Comparison of ENCODE assay signal across 8 cellular contexts in the genomic region with DNA sequence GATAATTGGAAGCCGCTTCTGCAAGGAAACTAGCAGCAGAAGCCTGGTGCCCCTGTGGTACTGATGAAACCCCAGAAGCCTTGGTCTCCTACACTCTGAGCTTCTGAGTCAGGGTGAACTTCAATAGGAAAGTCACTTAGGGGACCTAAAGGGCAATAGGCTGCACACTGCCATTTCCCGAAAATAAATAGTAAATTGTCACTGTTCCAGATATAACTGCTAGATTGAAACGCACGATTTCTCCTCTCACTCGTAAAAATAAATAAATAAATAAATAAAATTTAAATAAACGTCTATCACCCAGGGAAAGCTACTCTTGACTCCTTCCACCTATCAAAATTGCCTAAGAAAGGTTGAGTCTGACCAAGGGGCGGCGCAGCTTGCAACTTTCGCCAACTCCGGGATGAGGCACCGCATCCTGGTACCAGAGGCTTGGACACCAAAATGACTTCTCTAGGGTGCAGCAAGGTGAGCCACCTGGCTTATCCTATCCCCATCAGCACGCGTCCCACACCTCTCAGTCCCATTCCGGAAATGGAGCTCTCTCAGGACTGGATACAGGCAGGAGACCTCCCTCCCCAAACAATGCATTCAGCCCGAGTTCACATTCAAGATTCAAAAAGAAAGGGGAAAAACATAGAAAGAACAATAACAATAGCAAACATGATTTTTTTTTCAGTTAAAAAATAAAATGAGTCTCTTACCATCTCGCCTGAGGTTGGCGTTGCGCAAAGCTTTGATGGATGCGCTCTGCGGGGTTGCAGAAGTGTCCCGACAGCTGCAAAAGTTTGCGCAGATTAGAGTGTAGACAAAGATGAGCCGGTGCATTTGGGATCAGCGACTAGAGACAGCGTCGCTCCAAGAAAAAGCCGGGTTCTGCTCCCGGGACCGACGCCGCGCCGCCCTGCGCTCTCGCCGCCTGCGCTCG. TPM values are rescaled to one million over a fixed set of nuclear protein-coding genes. Genes with fewer than 3 reads are reported as not detected.
A peak's percentile ranks its signal among the peaks of the same experiment; 100 is the strongest.
DNase-seq lines count a peak whose midpoint lies in the region; ATAC-seq, FAIRE-seq and TF ChIP-seq lines count a peak whose summit lies in the region.

No MANE protein-coding gene starts in this region.

- DNase-seq in NCI-H510A treated with DMSO at 0.1 percent for 48 hours (lab: John Stamatoyannopoulos, UW) (peak; percentile 47), NCI-H510A (lab: John Stamatoyannopoulos, UW) (no peak), GM12878 (ENCODE audit: low read depth, low spot score) (no peak), immature natural killer cell (peak; percentile 9 to 28 (median 16)), NCI-H1105 treated with DMSO at 0.1 percent for 48 hours (lab: John Stamatoyannopoulos, UW) (no peak), GM12892 (ENCODE audit: insufficient read length) (no peak)
- DNase-seq in stimulated activated naive B cell treated with anti-CD40 and anti-IgM and Interleukin-4, amounts not matched to agents 10 μg/mL and 1 μg/mL and 100 μg/mL, for 72 hours, result no peak

- intact Hi-C loops in GM12878 (cut with micrococcal nuclease; ENCODE audit: unreplicated experiment), result no loop called here

- no peak for TF ChIP-seq EP300 in GM12878 (IDR thresholded peaks at IDR 0.05; ENCODE audit: borderline replicate concordance in 1 of 2, control insufficient read depth in 1 of 2, low read depth in 2 of 2, low read length in 2 of 2)

- H3K4me1 ChIP-seq in HUES6 (ENCODE audit: control insufficient read depth, insufficient read depth, low read length) (peaks cover 5% of the 10 kb centered on the region; the same call in 1 of the 2 replicates), GM12878 (ENCODE audit: control insufficient read depth, insufficient read depth, low read length) (no peaks in the 10 kb centered on the region)

- in situ Hi-C loops in GM12878 (cut with MboI), result no loop called here

- SMC1A ChIA-PET in GM12878 (lab: Charles Lee; ENCODE audit: uncharacterized antibody, unreplicated experiment), result interaction anchor here (1.2 kb wide), 1 partner anchor 235 kb away, joined by 3 read pairs; no protein-coding TSS in a partner anchor

- peak overlapping the region; percentile 82 to 96 (median 90) for H3K27ac Mint-ChIP-seq in immature natural killer cell
- H3K27ac Mint-ChIP-seq in stimulated activated naive B cell treated with anti-CD40 and anti-IgM and Interleukin-4, amounts not matched to agents 10 μg/mL and 1 μg/mL and 100 μg/mL, for 72 hours, result no peak overlapping the region

- H3K36me3 ChIP-seq in HUES6 (ENCODE audit: control insufficient read depth, insufficient read depth, low read length), result no peaks in the 10 kb centered on the region
- no peaks in the 10 kb centered on the region for H3K36me3 ChIP-seq in GM12878 (ENCODE audit: control insufficient read depth in 2 of 2, insufficient read depth in 2 of 2, low read length in 1 of 2)

- H3K9ac ChIP-seq in HUES6 (ENCODE audit: low read length) (peak overlapping the region; percentile 57), GM12878 (ENCODE audit: control insufficient read depth, insufficient read depth, low read length) (no peak overlapping the region)

- peaks cover 0 to 4% (median 1%) of the 10 kb centered on the region in 3 donors for H3K36me3 Mint-ChIP-seq in immature natural killer cell
- no peaks in the 10 kb centered on the region for H3K36me3 Mint-ChIP-seq in stimulated activated naive B cell treated with anti-CD40 and anti-IgM and Interleukin-4, amounts not matched to agents 10 μg/mL and 1 μg/mL and 100 μg/mL, for 72 hours

- CTCF ChIA-PET in GM12878 (lab: Yijun Ruan, JAX), result interaction anchor here (0.9 to 1.1 kb wide), 3 partner anchors 14 to 481 kb away, joined by 3 to 4 read pairs (median 3); no protein-coding TSS in a partner anchor

- no peaks in the 10 kb centered on the region for H3K79me2 ChIP-seq in GM12878 (ENCODE audit: control insufficient read depth, insufficient read depth, low read length)

- peaks cover 44 to 56% of the 10 kb centered on the region in 2 donors for H3K4me1 Mint-ChIP-seq in immature natural killer cell
- peaks cover 3 to 10% of the 10 kb centered on the region in 2 donors for H3K4me1 Mint-ChIP-seq in stimulated activated naive B cell treated with anti-CD40 and anti-IgM and Interleukin-4, amounts not matched to agents 10 μg/mL and 1 μg/mL and 100 μg/mL, for 72 hours

- TF ChIP-seq RAD21 in GM12878 (IDR thresholded peaks at IDR 0.05; ENCODE audit: insufficient read depth, low read depth, low read length), result no peak

- BruUV-seq in GM12878 (replicated peaks; lab: Mats Ljungman, UMichigan), result no TSS peak

- peak overlapping the region; percentile 50; the same call in 1 of the 2 replicates for H3K4me2 ChIP-seq in GM12878 (ENCODE audit: control insufficient read depth, insufficient read depth)

- H3K27me3 ChIP-seq in HUES6 (ENCODE audit: control insufficient read depth, insufficient read depth, low read length), result no peaks in the 10 kb centered on the region
- peaks cover 4 to 5% of the 10 kb centered on the region in 2 experiments; a peak in 3 of 4 replicates for H3K27me3 ChIP-seq in GM12878 (replicated peaks in 1 of 2; ENCODE audit: control insufficient read depth in 2 of 2, insufficient read depth in 2 of 2, low read length in 1 of 2)

- TF ChIP-seq POLR2A in GM12878 (IDR thresholded peaks at IDR 0.05; ENCODE audit: low read depth, low read length) (no peak), GM12892 (IDR thresholded peaks at IDR 0.05; ENCODE audit: low read depth, low read length) (no peak)

- peaks cover 0 to 6% (median 5%) of the 10 kb centered on the region in 3 donors for H3K27me3 Mint-ChIP-seq in immature natural killer cell (ENCODE audit: low read depth in 3 of 3)
- peaks cover 31 to 36% of the 10 kb centered on the region in 2 donors for H3K27me3 Mint-ChIP-seq in stimulated activated naive B cell treated with anti-CD40 and anti-IgM and Interleukin-4, amounts not matched to agents 10 μg/mL and 1 μg/mL and 100 μg/mL, for 72 hours

- peak overlapping the region; percentile 96 to 100 (median 99) for H3K4me3 Mint-ChIP-seq in immature natural killer cell
- H3K4me3 Mint-ChIP-seq in stimulated activated naive B cell treated with anti-CD40 and anti-IgM and Interleukin-4, amounts not matched to agents 10 μg/mL and 1 μg/mL and 100 μg/mL, for 72 hours, result peak overlapping the region; percentile 82 to 85

- H3K4me3 ChIP-seq in HUES6 (ENCODE audit: low read depth, low read length) (peak overlapping the region; percentile 94), GM12878 (0 out of 2 replicates have a peak overlapping the region, but pooled peaks have one; percentile 22)

- H3K9me3 ChIP-seq in HUES6 (ENCODE audit: control insufficient read depth, insufficient read depth, low read depth, low read length) (no peaks in the 10 kb centered on the region), GM12878 (replicated peaks; ENCODE audit: control insufficient read depth, insufficient read depth, low read length) (no peaks in the 10 kb centered on the region)

- no peaks in the 10 kb centered on the region for H4K20me1 ChIP-seq in GM12878 (ENCODE audit: control insufficient read depth, insufficient read depth)

- no peak for ATAC-seq in GM12878
- peak; percentile 6 to 38 for ATAC-seq in stimulated activated naive B cell treated with anti-CD40 and anti-IgM and Interleukin-4, amounts not matched to agents 10 μg/mL and 1 μg/mL and 100 μg/mL, for 72 hours (replicated peaks)

- no peak overlapping the region for H2AFZ ChIP-seq in GM12878 (ENCODE audit: control insufficient read depth, low read depth, low read length)

- H3K27ac ChIP-seq in HUES6 (ENCODE audit: low read depth, low read length), result no peak overlapping the region
- H3K27ac ChIP-seq in GM12878 (ENCODE audit: control insufficient read depth, insufficient read depth), result no peak overlapping the region

- POLR2A ChIA-PET in GM12878 (lab: Charles Lee), result no interaction called here

- RAD21 ChIA-PET in GM12878 (lab: Charles Lee; ENCODE audit: unreplicated experiment), result interaction anchor here (0.7 to 0.9 kb wide), 2 partner anchors 59 to 238 kb away, joined by 3 to 4 read pairs; no protein-coding TSS in a partner anchor

- no peak for TF ChIP-seq CTCF in GM12878 (IDR thresholded peaks at IDR 0.05 in 2 of 3, conservative IDR thresholded peaks at IDR 0.05 in 1 of 3; ENCODE audit: control insufficient read depth in 2 of 3, extremely low read depth in 1 of 3, insufficient read depth in 1 of 3, low read depth in 3 of 3, low read length in 3 of 3)

- FAIRE-seq in GM12878 (lab: Jason Lieb, UNC) (no peak), GM12892 (lab: Jason Lieb, UNC) (no peak)

- no peaks in the 10 kb centered on the region for H3K9me3 Mint-ChIP-seq in immature natural killer cell
- no peaks in the 10 kb centered on the region for H3K9me3 Mint-ChIP-seq in stimulated activated naive B cell treated with anti-CD40 and anti-IgM and Interleukin-4, amounts not matched to agents 10 μg/mL and 1 μg/mL and 100 μg/mL, for 72 hours

- WGBS in GM12878 (ENCODE audit: insufficient coverage, insufficient replicate concordance, low lambda C conversion rate, missing lambda C conversion rate), result 3% methylated on average over 38 of the region's 38 CpGs

TF ChIP-seq in GM12878, 131 proteins besides CTCF, POLR2A, EP300 and RAD21 (continues in another document):
- no peak for TF ChIP-seq MEF2B (IDR thresholded peaks at IDR 0.05; ENCODE audit: partially characterized antibody, poor library complexity, severe bottlenecking)

RNA-seq across cellular contexts. Expression of a gene that starts 0.6 kb away (rescaled TPM):
- not detected in 2 replicates for total RNA-seq in GM12878 (2013; cell fraction: nucleolus; rRNA removed)
- not detected in 2 replicates for total RNA-seq in GM12878 (2014; rRNA removed)
- not detected in 2 replicates for total RNA-seq in GM12878 (2014; rRNA removed; fragmentation: Illumina TruSeq; extraction: Trizol)
- total RNA-seq in GM12878 (2021), result 0.08 and 0.13 TPM in 2 replicates
- not detected for polyA plus RNA-seq in GM12878 (2011; ENCODE audit: low read depth)
- polyA plus RNA-seq in GM12878 (2011; rRNA removed), result 0.05 TPM in 1 of 2 replicates, not detected in the other
- not detected in 2 replicates for polyA plus RNA-seq in GM12878 (2011; cell fraction: cytosol; rRNA removed)
- polyA plus RNA-seq in GM12878 (2011; cell fraction: nucleus; rRNA removed), result not detected in 2 replicates
- 0.04 and 0.05 TPM in 2 replicates for polyA plus RNA-seq in GM12878 (2012)
- polyA plus RNA-seq in GM12878 (2014; fragmentation: Illumina TruSeq; extraction: Trizol), result not detected in 2 replicates
- not detected for polyA plus RNA-seq in GM12878 (2014; fragmentation: Nextera tagmentation; extraction: Ambion mirVana)
- polyA plus RNA-seq in GM12878 (2014; rRNA removed), result not detected in 2 replicates
- polyA plus RNA-seq in GM12878 (2016; fragmentation: Nextera tagmentation; extraction: Ambion mirVana), result not detected
- not detected in 2 replicates for polyA minus RNA-seq in GM12878 (2011; rRNA and poly(A)+ RNA removed)
- polyA minus RNA-seq in GM12878 (2011; cell fraction: cytosol; rRNA and poly(A)+ RNA removed), result not detected in 2 replicates
- polyA minus RNA-seq in GM12878 (2011; cell fraction: nucleus; rRNA and poly(A)+ RNA removed), result not detected in 2 replicates
- polyA plus RNA-seq in immature natural killer cell, result 10 to 100 TPM; 58.2 to 88.0 (median 70.8) TPM
- polyA plus RNA-seq in GM12892 (2012; ENCODE audit: missing spikeins), result not detected

Comparison
In these comparisons a context has a peak if more than half of its experiments do, and no peak if none do; other contexts are left out.
1. DNase-seq: peak in NCI-H510A treated with DMSO at 0.1 percent for 48 hours (single experiment) and immature natural killer cell (3 of 3); none in NCI-H510A (single experiment), GM12878 (single experiment), stimulated activated naive B cell treated with anti-CD40 and anti-IgM and Interleukin-4, amounts not matched to agents 10 μg/mL and 1 μg/mL and 100 μg/mL, for 72 hours (single experiment), NCI-H1105 treated with DMSO at 0.1 percent for 48 hours (single experiment) and GM12892 (single experiment).
2. RNA of a gene that starts 0.6 kb away (polyA plus RNA-seq): 58.2 to 88.0 TPM in immature natural killer cell; 0.04 to 0.05 TPM in GM12878; every median in the first group is over 10 times any median in the second.